Comparison of ENCODE assay signal across 2 cellular contexts in the genomic region with DNA sequence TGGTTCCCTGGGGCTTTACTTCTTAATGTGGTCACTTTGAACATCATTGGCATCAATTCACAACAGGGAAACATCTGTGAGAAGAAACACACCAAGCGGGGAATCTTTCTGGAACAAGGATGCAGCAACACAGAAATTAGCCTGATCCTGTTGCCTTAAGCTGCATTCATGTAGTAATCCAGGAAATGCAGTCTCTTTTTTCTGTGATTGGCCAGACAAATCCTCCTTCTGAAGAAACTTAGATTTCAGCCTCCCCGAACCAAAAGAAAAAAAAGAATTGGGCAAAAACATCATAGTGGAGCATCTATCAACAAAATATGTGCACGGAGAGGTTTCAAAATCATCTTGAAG.
TF ChIP-seq lines count a peak whose summit lies in the region.

No MANE protein-coding gene starts in this region.

TF ChIP-seq in A549, 52 proteins besides CTCF, POLR2A, EP300 and RAD21:
- no peak for TF ChIP-seq NR3C1 (IDR thresholded peaks at IDR 0.05)
- TF ChIP-seq BHLHE40 (IDR thresholded peaks at IDR 0.05; ENCODE audit: low read depth, low read length) = no peak
- TF ChIP-seq JUNB (IDR thresholded peaks at IDR 0.05) = no peak
- no peak for TF ChIP-seq USF2 (IDR thresholded peaks at IDR 0.05)
- TF ChIP-seq FOXS1 (CRISPR knock-in tag; IDR thresholded peaks at IDR 0.05) = no peak
- TF ChIP-seq ELK1 (IDR thresholded peaks at IDR 0.05; ENCODE audit: low read depth, low read length) = no peak
- TF ChIP-seq CBX8 (IDR thresholded peaks at IDR 0.05) = no peak
- TF ChIP-seq, protein P1, sequence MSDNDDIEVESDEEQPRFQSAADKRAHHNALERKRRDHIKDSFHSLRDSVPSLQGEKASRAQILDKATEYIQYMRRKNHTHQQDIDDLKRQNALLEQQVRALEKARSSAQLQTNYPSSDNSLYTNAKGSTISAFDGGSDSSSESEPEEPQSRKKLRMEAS (IDR thresholded peaks at IDR 0.05) = no peak
- TF ChIP-seq ZC3H11A (IDR thresholded peaks at IDR 0.05) = no peak
- TF ChIP-seq, protein P2, sequence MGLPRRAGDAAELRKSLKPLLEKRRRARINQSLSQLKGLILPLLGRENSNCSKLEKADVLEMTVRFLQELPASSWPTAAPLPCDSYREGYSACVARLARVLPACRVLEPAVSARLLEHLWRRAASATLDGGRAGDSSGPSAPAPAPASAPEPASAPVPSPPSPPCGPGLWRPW (IDR thresholded peaks at IDR 0.05) = no peak
- no peak for TF ChIP-seq ZNF302 (CRISPR knock-in tag; IDR thresholded peaks at IDR 0.05)
- TF ChIP-seq, protein P3, sequence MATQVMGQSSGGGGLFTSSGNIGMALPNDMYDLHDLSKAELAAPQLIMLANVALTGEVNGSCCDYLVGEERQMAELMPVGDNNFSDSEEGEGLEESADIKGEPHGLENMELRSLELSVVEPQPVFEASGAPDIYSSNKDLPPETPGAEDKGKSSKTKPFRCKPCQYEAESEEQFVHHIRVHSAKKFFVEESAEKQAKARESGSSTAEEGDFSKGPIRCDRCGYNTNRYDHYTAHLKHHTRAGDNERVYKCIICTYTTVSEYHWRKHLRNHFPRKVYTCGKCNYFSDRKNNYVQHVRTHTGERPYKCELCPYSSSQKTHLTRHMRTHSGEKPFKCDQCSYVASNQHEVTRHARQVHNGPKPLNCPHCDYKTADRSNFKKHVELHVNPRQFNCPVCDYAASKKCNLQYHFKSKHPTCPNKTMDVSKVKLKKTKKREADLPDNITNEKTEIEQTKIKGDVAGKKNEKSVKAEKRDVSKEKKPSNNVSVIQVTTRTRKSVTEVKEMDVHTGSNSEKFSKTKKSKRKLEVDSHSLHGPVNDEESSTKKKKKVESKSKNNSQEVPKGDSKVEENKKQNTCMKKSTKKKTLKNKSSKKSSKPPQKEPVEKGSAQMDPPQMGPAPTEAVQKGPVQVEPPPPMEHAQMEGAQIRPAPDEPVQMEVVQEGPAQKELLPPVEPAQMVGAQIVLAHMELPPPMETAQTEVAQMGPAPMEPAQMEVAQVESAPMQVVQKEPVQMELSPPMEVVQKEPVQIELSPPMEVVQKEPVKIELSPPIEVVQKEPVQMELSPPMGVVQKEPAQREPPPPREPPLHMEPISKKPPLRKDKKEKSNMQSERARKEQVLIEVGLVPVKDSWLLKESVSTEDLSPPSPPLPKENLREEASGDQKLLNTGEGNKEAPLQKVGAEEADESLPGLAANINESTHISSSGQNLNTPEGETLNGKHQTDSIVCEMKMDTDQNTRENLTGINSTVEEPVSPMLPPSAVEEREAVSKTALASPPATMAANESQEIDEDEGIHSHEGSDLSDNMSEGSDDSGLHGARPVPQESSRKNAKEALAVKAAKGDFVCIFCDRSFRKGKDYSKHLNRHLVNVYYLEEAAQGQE (IDR thresholded peaks at IDR 0.05) = no peak
- no peak for TF ChIP-seq RARB (CRISPR knock-in tag; IDR thresholded peaks at IDR 0.05)
- TF ChIP-seq HOXA7 (CRISPR knock-in tag; IDR thresholded peaks at IDR 0.05) = no peak
- no peak for TF ChIP-seq POLR2AphosphoS2 (conservative IDR thresholded peaks at IDR 0.05; ENCODE audit: low read length)
TF ChIP-seq in A549: peak in this region for 0.

TF ChIP-seq in HCT116, 20 proteins besides CTCF, POLR2A, EP300 and RAD21:
- no peak for TF ChIP-seq CEBPB (IDR thresholded peaks at IDR 0.05; ENCODE audit: low read depth)
- no peak for TF ChIP-seq SP1 (IDR thresholded peaks at IDR 0.05; ENCODE audit: low read depth)
- no peak for TF ChIP-seq EZH2 (IDR thresholded peaks at IDR 0.05)
- no peak for TF ChIP-seq EZH2phosphoT487 (IDR thresholded peaks at IDR 0.05; ENCODE audit: borderline replicate concordance)
- TF ChIP-seq POLR2AphosphoS5 (IDR thresholded peaks at IDR 0.05; ENCODE audit: low read depth, low read length) = no peak
- no peak for TF ChIP-seq SRF (IDR thresholded peaks at IDR 0.05; ENCODE audit: low read depth)
- TF ChIP-seq ZFX (IDR thresholded peaks at IDR 0.05) = no peak
- TF ChIP-seq YY1 (IDR thresholded peaks at IDR 0.05; ENCODE audit: extremely low read depth, insufficient replicate concordance, low read depth, low read length) = no peak
- TF ChIP-seq EGR1 (IDR thresholded peaks at IDR 0.05; ENCODE audit: low read depth) = no peak
- no peak for TF ChIP-seq ZNF274 (IDR thresholded peaks at IDR 0.05; ENCODE audit: low read depth, low read length)
- no peak for TF ChIP-seq CBX3 (IDR thresholded peaks at IDR 0.05; ENCODE audit: low read depth)
- TF ChIP-seq, protein P1 (IDR thresholded peaks at IDR 0.05) = no peak
- TF ChIP-seq TCF7L2 (IDR thresholded peaks at IDR 0.05; ENCODE audit: borderline replicate concordance, extremely low read depth, insufficient read depth, insufficient read length) = no peak
